Comparison of ENCODE assay signal across 21 cellular contexts in the genomic region with DNA sequence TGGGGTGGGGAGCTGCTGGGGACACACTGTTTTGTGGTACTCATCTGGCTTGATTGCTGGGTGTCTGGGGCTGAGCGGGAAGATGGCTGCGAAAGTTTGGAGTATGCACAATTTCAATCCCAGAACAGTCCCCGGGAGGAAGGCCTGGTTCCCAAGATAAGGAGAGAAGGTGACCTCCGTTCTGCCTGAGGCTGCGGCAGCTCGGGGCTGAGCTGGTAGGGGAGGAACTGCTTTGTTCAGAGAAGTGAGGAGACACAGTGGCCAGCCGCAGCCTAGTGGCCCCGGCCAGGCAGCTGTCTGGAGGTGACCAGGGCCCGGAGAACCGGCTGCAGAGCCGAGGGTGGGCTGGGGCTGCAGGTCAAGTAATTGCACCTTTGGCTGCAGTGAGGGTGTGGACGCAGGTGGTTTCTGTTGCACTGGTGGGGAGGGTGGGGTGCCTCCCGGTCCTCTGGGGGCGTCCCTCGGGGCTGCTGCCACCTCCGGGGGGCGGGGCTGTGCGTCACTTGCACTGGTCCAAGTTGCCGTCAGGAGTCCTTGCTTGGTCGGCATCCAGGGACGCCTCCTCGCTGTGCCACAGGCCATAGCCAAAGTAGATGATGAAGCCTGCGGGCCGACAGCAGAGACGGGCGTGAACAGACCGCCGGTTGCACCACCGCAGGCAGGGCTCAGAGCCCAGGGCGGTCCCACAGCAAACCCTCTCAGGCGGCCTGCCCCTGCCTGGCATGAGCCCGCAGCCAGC.
A peak's percentile ranks its signal among the peaks of the same experiment; 100 is the strongest.
DNase-seq lines count a peak whose midpoint lies in the region; ATAC-seq and TF ChIP-seq lines count a peak whose summit lies in the region.
"Had no signal": no experiment of that assay in that cellular context is flagged by ENCODE, and none has a peak within 500 bp of the region (broad histone marks: within the 10 kb centered on the region; RNA-seq: fewer than 3 reads in every experiment).

No MANE protein-coding gene starts in this region.

- peaks cover 10% of the 10 kb centered on the region for H3K4me1 Mint-ChIP-seq in Caco-2 (ENCODE audit: low read depth, unreplicated experiment)
- no peaks in the 10 kb centered on the region for H3K4me1 Mint-ChIP-seq in WTC11
- H3K4me1 Mint-ChIP-seq: naive thymus-derived CD8-positive, alpha-beta T cell had no signal

- no peak for TF ChIP-seq CTCF in Caco-2 (IDR thresholded peaks at IDR 0.05; ENCODE audit: insufficient read depth in 1 of 2, low read depth in 1 of 2, low read length in 1 of 2, severe bottlenecking in 1 of 2, unreplicated experiment in 1 of 2)
- TF ChIP-seq CTCF in WTC11 (IDR thresholded peaks at IDR 0.05), result no peak
- no peak for TF ChIP-seq CTCF in heart left ventricle (IDR thresholded peaks at IDR 0.05)
- no peak for TF ChIP-seq CTCF in osteoblast (IDR thresholded peaks at IDR 0.05; ENCODE audit: extremely low read depth, low read depth, low read length)

- CTCF ChIA-PET in Caco-2 (lab: Charles Lee) (no interaction called here), WTC11 (lab: Charles Lee) (interaction anchor here (1.1 kb wide), 1 partner anchor 194 kb away, joined by 3 read pairs; no protein-coding TSS in a partner anchor)

- peaks cover 4% of the 10 kb centered on the region for H3K4me1 ChIP-seq in Caco-2
- H3K4me1 ChIP-seq in heart left ventricle, result peaks cover 0 to 13% (median 0%) of the 10 kb centered on the region in 12 donors
- peaks cover 31% of the 10 kb centered on the region for H3K4me1 ChIP-seq in osteoblast (ENCODE audit: insufficient read depth, low read length)
- H3K4me1 ChIP-seq: parathyroid adenoma, transverse colon had no signal

- no peak overlapping the region for H3K4me2 ChIP-seq in osteoblast (ENCODE audit: insufficient read depth, low read length)

- H3K36me3 Mint-ChIP-seq in Caco-2 (ENCODE audit: insufficient read depth, unreplicated experiment) (peaks cover 80% of the 10 kb centered on the region), WTC11 (peaks cover 50% of the 10 kb centered on the region)

- no peak overlapping the region for H3K4me3 Mint-ChIP-seq in Caco-2 (ENCODE audit: unreplicated experiment)
- no peak overlapping the region for H3K4me3 Mint-ChIP-seq in WTC11
- H3K4me3 Mint-ChIP-seq: activated T-cell treated with anti-CD3 and anti-CD28 coated beads, Interleukin-2, amount 50 U/mL, for 4 hours; naive thymus-derived CD8-positive, alpha-beta T cell; stimulated activated naive CD8-positive, alpha-beta T cell treated with anti-CD3 and anti-CD28 coated beads, Interleukin-15, Interleukin-2, amounts not matched to agents 100 ng/mL and 50 ng/mL, for 24 hours; T-helper 2 cell treated with Interferon-gamma antibody and Interleukin-4, amounts not matched to agents 5 μg/mL and 100 μg/mL, for 36 hours had no signal

- peak in 1 of 2 experiments; percentile 19 for DNase-seq in Caco-2
- no peak for DNase-seq in WTC11 (ENCODE audit: low spot score)
- no peak for DNase-seq in heart left ventricle
- DNase-seq in osteoblast (ENCODE audit: insufficient read length, low spot score, missing footprints), result no peak
- no peak for DNase-seq in SW 1271 (lab: John Stamatoyannopoulos, UW)
- DNase-seq: activated CD4-positive, CD25-positive, alpha-beta regulatory T cell; activated T-cell treated with anti-CD3 and anti-CD28 coated beads, Interleukin-2, amount 50 U/mL, for 4 hours; brain microvascular endothelial cell; COR-L47; cortex of kidney; foreskin melanocyte; naive thymus-derived CD8-positive, alpha-beta T cell; NCI-H1048; NCI-H2029 treated with DMSO at 0.1 percent for 48 hours; stimulated activated CD4-positive, alpha-beta T cell treated with anti-CD3 and anti-CD28 coated beads, Interleukin-2, amount 100 ng/mL, for 24 hours; transverse colon had no signal

- H3K36me3 ChIP-seq in Caco-2 (ENCODE audit: control insufficient read depth, insufficient read depth, low read length), result peaks cover 6% of the 10 kb centered on the region
- H3K36me3 ChIP-seq in heart left ventricle, result peaks cover 0 to 64% (median 17%) of the 10 kb centered on the region in 9 donors
- H3K36me3 ChIP-seq in osteoblast (ENCODE audit: insufficient read depth, low read length), result peaks cover 60% of the 10 kb centered on the region

- WGBS in heart left ventricle, 4 donors, result 74 to 90% (median 85%) methylated on average over 12 to 32 of the region's 32 CpGs

- no peak overlapping the region for H2AFZ ChIP-seq in osteoblast (ENCODE audit: low read length)
- H2AFZ ChIP-seq: parathyroid adenoma had no signal

- ATAC-seq in WTC11 (no peak), heart left ventricle (peak; percentile 32 to 61 (median 56)), GM21528 (IDR thresholded peaks at IDR 0.05; ENCODE audit: low FRiP score, unreplicated experiment) (no peak), HG03280 (IDR thresholded peaks at IDR 0.05; ENCODE audit: unreplicated experiment) (no peak)
- ATAC-seq: naive thymus-derived CD8-positive, alpha-beta T cell had no signal

- no peaks in the 10 kb centered on the region for H3K9me3 Mint-ChIP-seq in Caco-2 (ENCODE audit: unreplicated experiment)
- no peaks in the 10 kb centered on the region for H3K9me3 Mint-ChIP-seq in WTC11
- H3K9me3 Mint-ChIP-seq: activated T-cell treated with anti-CD3 and anti-CD28 coated beads, Interleukin-2, amount 50 U/mL, for 4 hours; naive thymus-derived CD8-positive, alpha-beta T cell; stimulated activated naive CD8-positive, alpha-beta T cell treated with anti-CD3 and anti-CD28 coated beads, Interleukin-15, Interleukin-2, amounts not matched to agents 100 ng/mL and 50 ng/mL, for 24 hours; T-helper 2 cell treated with Interferon-gamma antibody and Interleukin-4, amounts not matched to agents 5 μg/mL and 100 μg/mL, for 36 hours had no signal

- H3K27ac Mint-ChIP-seq in Caco-2 (ENCODE audit: unreplicated experiment), result peak overlapping the region; percentile 30
- peak overlapping the region; percentile 49; the same call in 1 of the 2 replicates for H3K27ac Mint-ChIP-seq in WTC11
- H3K27ac Mint-ChIP-seq: T-helper 2 cell treated with Interferon-gamma antibody and Interleukin-4, amounts not matched to agents 5 μg/mL and 100 μg/mL, for 36 hours had no signal

- POLR2A ChIA-PET in Caco-2 (lab: Charles Lee), result no interaction called here
- POLR2A ChIA-PET in WTC11 (lab: Charles Lee), result no interaction called here

- peaks cover 10% of the 10 kb centered on the region for H3K79me2 ChIP-seq in osteoblast (ENCODE audit: insufficient read depth, low read length)
- H3K79me2 ChIP-seq: parathyroid adenoma had no signal

- BruUV-seq in Caco-2 (replicated peaks; lab: Mats Ljungman, UMichigan), result no TSS peak

- H3K27me3 ChIP-seq in Caco-2 (replicated peaks; ENCODE audit: control insufficient read depth, insufficient read depth, low read length), result no peaks in the 10 kb centered on the region
- no peaks in the 10 kb centered on the region for H3K27me3 ChIP-seq in heart left ventricle
- H3K27me3 ChIP-seq in osteoblast (ENCODE audit: insufficient read depth, low read length), result no peaks in the 10 kb centered on the region
- H3K27me3 ChIP-seq: brain microvascular endothelial cell, transverse colon had no signal

- TF ChIP-seq POLR2A in heart left ventricle (IDR thresholded peaks at IDR 0.05), result no peak

- no peaks in the 10 kb centered on the region for H3K27me3 Mint-ChIP-seq in Caco-2 (ENCODE audit: insufficient read depth, unreplicated experiment)
- H3K27me3 Mint-ChIP-seq in WTC11 (ENCODE audit: low read depth), result no peaks in the 10 kb centered on the region
- H3K27me3 Mint-ChIP-seq: naive thymus-derived CD8-positive, alpha-beta T cell; stimulated activated naive CD8-positive, alpha-beta T cell treated with anti-CD3 and anti-CD28 coated beads, Interleukin-15, Interleukin-2, amounts not matched to agents 100 ng/mL and 50 ng/mL, for 24 hours had no signal

- no peaks in the 10 kb centered on the region for H4K20me1 ChIP-seq in osteoblast (ENCODE audit: insufficient read depth, low read length)

- H3K4me3 ChIP-seq in Caco-2 (ENCODE audit: low read depth, low read length) (no peak overlapping the region), heart left ventricle (no peak overlapping the region), osteoblast (ENCODE audit: insufficient read depth, low read length) (no peak overlapping the region)
- H3K4me3 ChIP-seq: transverse colon had no signal

- intact Hi-C loops in Caco-2 (cut with micrococcal nuclease; ENCODE audit: unreplicated experiment) (no loop called here), heart left ventricle (cut with DNase I) (loop anchor here in 2 of 10 donors (5.0 kb wide), 1 partner anchor 78 kb away; no protein-coding TSS in a partner anchor)

- H3K27ac ChIP-seq in heart left ventricle (peak overlapping the region in 3 of 12 donors; percentile 19 to 54 (median 42)), osteoblast (ENCODE audit: low read depth, low read length) (peak overlapping the region; percentile 52)
- H3K27ac ChIP-seq: parathyroid adenoma, transverse colon had no signal

- H3K9me3 ChIP-seq in Caco-2, result no peaks in the 10 kb centered on the region
- no peaks in the 10 kb centered on the region for H3K9me3 ChIP-seq in heart left ventricle
- H3K9me3 ChIP-seq in osteoblast (ENCODE audit: low read depth, low read length), result no peaks in the 10 kb centered on the region
- H3K9me3 ChIP-seq: transverse colon had no signal

TF ChIP-seq in WTC11, 78 proteins besides CTCF, POLR2A, EP300 and RAD21 (continues in another document):
- TF ChIP-seq FOXK1 (CRISPR knock-in tag; IDR thresholded peaks at IDR 0.05), result no peak
- TF ChIP-seq NFYB (CRISPR knock-in tag; conservative IDR thresholded peaks at IDR 0.05; ENCODE audit: low read depth), result no peak

Comparison
In these comparisons a context has a peak if more than half of its experiments do, and no peak if none do; other contexts are left out.
1. ATAC-seq: peak in heart left ventricle (4 of 4); none in WTC11 (single experiment), GM21528 (single experiment) and HG03280 (single experiment).